1 cellular context compared by ENCODE assay signal in genomic region chr14:22589096-22589839, GRCh38.
TF ChIP-seq lines count a peak whose summit lies in the region.

Gene DAD1 (minus strand): TSS chr14:22589224. CDS start chr14:22589157, 67 bp downstream.

TF ChIP-seq in HepG2, 621 proteins besides CTCF, POLR2A, EP300 and RAD21 (continued from another document and continues in another):
- TF ChIP-seq ZNF609 (CRISPR knock-in tag; IDR thresholded peaks at IDR 0.05; ENCODE audit: borderline replicate concordance) (no peak; the same call in 1 of the 2 replicates), GABPA (IDR thresholded peaks at IDR 0.05; ENCODE audit: low read depth, low read length) (no peak), GABPA (CRISPR knock-in tag; IDR thresholded peaks at IDR 0.05; ENCODE audit: low read depth) (no peak), ZNF562 (CRISPR knock-in tag; IDR thresholded peaks at IDR 0.05; ENCODE audit: borderline replicate concordance) (no peak), HNF1A (IDR thresholded peaks at IDR 0.05; ENCODE audit: low read depth) (no peak; the same call in 1 of the 2 replicates), HNF1A (CRISPR knock-in tag; IDR thresholded peaks at IDR 0.05; ENCODE audit: borderline replicate concordance) (peak; percentile 57), RFXAP (CRISPR knock-in tag; IDR thresholded peaks at IDR 0.05; ENCODE audit: borderline replicate concordance) (peak; percentile 60), ZNF224 (CRISPR knock-in tag; IDR thresholded peaks at IDR 0.05) (0 out of 2 replicates have a peak, but pooled peaks have one; percentile 96), GPN1 (CRISPR knock-in tag; IDR thresholded peaks at IDR 0.05; ENCODE audit: borderline replicate concordance) (0 out of 2 replicates have a peak, but pooled peaks have one; percentile 76), ARID2 (CRISPR knock-in tag; IDR thresholded peaks at IDR 0.05; ENCODE audit: borderline replicate concordance) (0 out of 2 replicates have a peak, but pooled peaks have one; percentile 9), REPIN1 (CRISPR knock-in tag; IDR thresholded peaks at IDR 0.05; ENCODE audit: borderline replicate concordance, low read depth) (peak; percentile 50; the same call in 1 of the 2 replicates), ZNF773 (CRISPR knock-in tag; IDR thresholded peaks at IDR 0.05; ENCODE audit: borderline replicate concordance) (no peak), PREB (CRISPR knock-in tag; IDR thresholded peaks at IDR 0.05) (no peak), ZNF597 (CRISPR knock-in tag; IDR thresholded peaks at IDR 0.05) (no peak), ZNF709 (CRISPR knock-in tag; IDR thresholded peaks at IDR 0.05) (0 out of 2 replicates have a peak, but pooled peaks have one; percentile 73), ZNF644 (CRISPR knock-in tag; IDR thresholded peaks at IDR 0.05; ENCODE audit: low read depth) (no peak), SIN3B (IDR thresholded peaks at IDR 0.05; ENCODE audit: low read length) (no peak), KDM5B (CRISPR knock-in tag; IDR thresholded peaks at IDR 0.05; ENCODE audit: borderline replicate concordance) (peak; percentile 83), GLMP (CRISPR knock-in tag; IDR thresholded peaks at IDR 0.05; ENCODE audit: borderline replicate concordance) (no peak), HHEX (CRISPR knock-in tag; IDR thresholded peaks at IDR 0.05) (no peak), ELF4 (CRISPR knock-in tag; IDR thresholded peaks at IDR 0.05; ENCODE audit: borderline replicate concordance) (no peak; the same call in 1 of the 2 replicates), ZNF274 (CRISPR knock-in tag; IDR thresholded peaks at IDR 0.05) (peak; percentile 96), ZNF558 (CRISPR knock-in tag; IDR thresholded peaks at IDR 0.05; ENCODE audit: borderline replicate concordance) (no peak), MLX (CRISPR knock-in tag; IDR thresholded peaks at IDR 0.05) (peak; percentile 62), SALL1 (CRISPR knock-in tag; IDR thresholded peaks at IDR 0.05) (peak; percentile 90), NFE2L1 (CRISPR knock-in tag; IDR thresholded peaks at IDR 0.05; ENCODE audit: borderline replicate concordance) (no peak), ZNF550 (CRISPR knock-in tag; IDR thresholded peaks at IDR 0.05; ENCODE audit: borderline replicate concordance) (peak; percentile 30; the same call in 1 of the 2 replicates), ATM (IDR thresholded peaks at IDR 0.05; ENCODE audit: borderline replicate concordance) (no peak)
- TF ChIP-seq, protein P1, sequence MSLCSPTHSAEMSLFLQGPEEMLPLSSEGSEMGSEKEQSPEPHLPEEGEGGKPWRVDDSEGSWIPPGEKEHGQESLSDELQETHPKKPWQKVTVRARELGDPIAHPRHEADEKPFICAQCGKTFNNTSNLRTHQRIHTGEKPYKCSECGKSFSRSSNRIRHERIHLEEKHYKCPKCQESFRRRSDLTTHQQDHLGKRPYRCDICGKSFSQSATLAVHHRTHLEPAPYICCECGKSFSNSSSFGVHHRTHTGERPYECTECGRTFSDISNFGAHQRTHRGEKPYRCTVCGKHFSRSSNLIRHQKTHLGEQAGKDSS (CRISPR knock-in tag; IDR thresholded peaks at IDR 0.05; ENCODE audit: borderline replicate concordance, low read depth), result peak; percentile 38; the same call in 1 of the 2 replicates
- TF ChIP-seq, protein P2, sequence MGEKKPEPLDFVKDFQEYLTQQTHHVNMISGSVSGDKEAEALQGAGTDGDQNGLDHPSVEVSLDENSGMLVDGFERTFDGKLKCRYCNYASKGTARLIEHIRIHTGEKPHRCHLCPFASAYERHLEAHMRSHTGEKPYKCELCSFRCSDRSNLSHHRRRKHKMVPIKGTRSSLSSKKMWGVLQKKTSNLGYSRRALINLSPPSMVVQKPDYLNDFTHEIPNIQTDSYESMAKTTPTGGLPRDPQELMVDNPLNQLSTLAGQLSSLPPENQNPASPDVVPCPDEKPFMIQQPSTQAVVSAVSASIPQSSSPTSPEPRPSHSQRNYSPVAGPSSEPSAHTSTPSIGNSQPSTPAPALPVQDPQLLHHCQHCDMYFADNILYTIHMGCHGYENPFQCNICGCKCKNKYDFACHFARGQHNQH (CRISPR knock-in tag; IDR thresholded peaks at IDR 0.05), result peak; percentile 66
- TF ChIP-seq, protein P3, sequence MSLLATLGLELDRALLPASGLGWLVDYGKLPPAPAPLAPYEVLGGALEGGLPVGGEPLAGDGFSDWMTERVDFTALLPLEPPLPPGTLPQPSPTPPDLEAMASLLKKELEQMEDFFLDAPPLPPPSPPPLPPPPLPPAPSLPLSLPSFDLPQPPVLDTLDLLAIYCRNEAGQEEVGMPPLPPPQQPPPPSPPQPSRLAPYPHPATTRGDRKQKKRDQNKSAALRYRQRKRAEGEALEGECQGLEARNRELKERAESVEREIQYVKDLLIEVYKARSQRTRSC (CRISPR knock-in tag; IDR thresholded peaks at IDR 0.05; ENCODE audit: low read depth), result 0 out of 2 replicates have a peak, but pooled peaks have one; percentile 52
- TF ChIP-seq, protein P4, sequence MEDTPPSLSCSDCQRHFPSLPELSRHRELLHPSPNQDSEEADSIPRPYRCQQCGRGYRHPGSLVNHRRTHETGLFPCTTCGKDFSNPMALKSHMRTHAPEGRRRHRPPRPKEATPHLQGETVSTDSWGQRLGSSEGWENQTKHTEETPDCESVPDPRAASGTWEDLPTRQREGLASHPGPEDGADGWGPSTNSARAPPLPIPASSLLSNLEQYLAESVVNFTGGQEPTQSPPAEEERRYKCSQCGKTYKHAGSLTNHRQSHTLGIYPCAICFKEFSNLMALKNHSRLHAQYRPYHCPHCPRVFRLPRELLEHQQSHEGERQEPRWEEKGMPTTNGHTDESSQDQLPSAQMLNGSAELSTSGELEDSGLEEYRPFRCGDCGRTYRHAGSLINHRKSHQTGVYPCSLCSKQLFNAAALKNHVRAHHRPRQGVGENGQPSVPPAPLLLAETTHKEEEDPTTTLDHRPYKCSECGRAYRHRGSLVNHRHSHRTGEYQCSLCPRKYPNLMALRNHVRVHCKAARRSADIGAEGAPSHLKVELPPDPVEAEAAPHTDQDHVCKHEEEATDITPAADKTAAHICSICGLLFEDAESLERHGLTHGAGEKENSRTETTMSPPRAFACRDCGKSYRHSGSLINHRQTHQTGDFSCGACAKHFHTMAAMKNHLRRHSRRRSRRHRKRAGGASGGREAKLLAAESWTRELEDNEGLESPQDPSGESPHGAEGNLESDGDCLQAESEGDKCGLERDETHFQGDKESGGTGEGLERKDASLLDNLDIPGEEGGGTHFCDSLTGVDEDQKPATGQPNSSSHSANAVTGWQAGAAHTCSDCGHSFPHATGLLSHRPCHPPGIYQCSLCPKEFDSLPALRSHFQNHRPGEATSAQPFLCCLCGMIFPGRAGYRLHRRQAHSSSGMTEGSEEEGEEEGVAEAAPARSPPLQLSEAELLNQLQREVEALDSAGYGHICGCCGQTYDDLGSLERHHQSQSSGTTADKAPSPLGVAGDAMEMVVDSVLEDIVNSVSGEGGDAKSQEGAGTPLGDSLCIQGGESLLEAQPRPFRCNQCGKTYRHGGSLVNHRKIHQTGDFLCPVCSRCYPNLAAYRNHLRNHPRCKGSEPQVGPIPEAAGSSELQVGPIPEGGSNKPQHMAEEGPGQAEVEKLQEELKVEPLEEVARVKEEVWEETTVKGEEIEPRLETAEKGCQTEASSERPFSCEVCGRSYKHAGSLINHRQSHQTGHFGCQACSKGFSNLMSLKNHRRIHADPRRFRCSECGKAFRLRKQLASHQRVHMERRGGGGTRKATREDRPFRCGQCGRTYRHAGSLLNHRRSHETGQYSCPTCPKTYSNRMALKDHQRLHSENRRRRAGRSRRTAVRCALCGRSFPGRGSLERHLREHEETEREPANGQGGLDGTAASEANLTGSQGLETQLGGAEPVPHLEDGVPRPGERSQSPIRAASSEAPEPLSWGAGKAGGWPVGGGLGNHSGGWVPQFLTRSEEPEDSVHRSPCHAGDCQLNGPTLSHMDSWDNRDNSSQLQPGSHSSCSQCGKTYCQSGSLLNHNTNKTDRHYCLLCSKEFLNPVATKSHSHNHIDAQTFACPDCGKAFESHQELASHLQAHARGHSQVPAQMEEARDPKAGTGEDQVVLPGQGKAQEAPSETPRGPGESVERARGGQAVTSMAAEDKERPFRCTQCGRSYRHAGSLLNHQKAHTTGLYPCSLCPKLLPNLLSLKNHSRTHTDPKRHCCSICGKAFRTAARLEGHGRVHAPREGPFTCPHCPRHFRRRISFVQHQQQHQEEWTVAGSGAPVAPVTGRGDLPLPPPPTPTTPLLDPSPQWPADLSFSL (CRISPR knock-in tag; IDR thresholded peaks at IDR 0.05), result no peak
